In the genomic region with DNA sequence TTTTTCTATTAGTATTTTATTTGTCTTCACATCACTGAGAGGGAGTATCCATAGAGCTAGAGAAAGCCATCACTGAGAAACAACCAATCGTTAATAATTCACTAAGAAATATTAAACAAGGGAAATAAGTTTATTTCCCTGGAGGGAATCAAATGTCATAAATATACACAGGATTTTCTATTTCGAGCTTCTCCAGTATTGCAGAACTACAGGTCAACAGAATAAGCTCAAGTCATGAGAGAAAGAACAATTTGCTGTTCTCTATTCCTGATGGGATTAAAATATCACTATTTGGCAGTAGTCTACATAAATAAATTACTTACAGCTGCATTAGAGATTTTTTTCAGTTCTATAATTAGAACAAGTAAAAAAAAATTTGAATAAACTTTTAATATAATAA, we compare ENCODE assay signal across 25 cellular contexts. TPM values are rescaled to one million over a fixed set of nuclear protein-coding genes. Genes with fewer than 3 reads are reported as not detected.
"Had no signal": no experiment of that assay in that cellular context is flagged by ENCODE, and none has a peak within 500 bp of the region (broad histone marks: within the 10 kb centered on the region; RNA-seq: fewer than 3 reads in every experiment).

No MANE protein-coding gene starts in this region.

- ATAC-seq: HepG2, K562, Panc1 had no signal

- H3K9ac ChIP-seq: KMS-11 had no signal

- H3K4me3 ChIP-seq: K562, SJSA1, SK-N-MC had no signal

- H3K36me3 ChIP-seq: SJSA1 had no signal

- H3K27ac ChIP-seq: KMS-11, RWPE1, SJSA1, SK-N-MC had no signal

- H3K9me3 ChIP-seq: SJSA1 had no signal

- H3K4me2 ChIP-seq: KMS-11 had no signal

- DNase-seq: Kasumi-1, MM.1S, NCI-H1092 treated with DMSO at 0.1 percent for 48 hours, NCI-H1436, NCI-H187, NCI-H2029, NCI-H2081 treated with DMSO at 0.1 percent for 48 hours, NCI-H2171, NCI-H226, NCI-H446, NCI-H510A, NCI-H524 treated with DMSO at 0.1 percent for 48 hours, NCI-H774, PC-3, SIG-M5 had no signal

RNA-seq across cellular contexts. Expression of gene FAM162B, which starts 2.2 kb away (rescaled TPM):
- total RNA-seq: HepG2, HT1080, K562, M059J, PC-3, SJSA1 had no signal
- polyA plus RNA-seq: HepG2, IgD-negative memory B cell, K562 had no signal
